Comparison of ENCODE assay signal across 12 cellular contexts in the genomic region with DNA sequence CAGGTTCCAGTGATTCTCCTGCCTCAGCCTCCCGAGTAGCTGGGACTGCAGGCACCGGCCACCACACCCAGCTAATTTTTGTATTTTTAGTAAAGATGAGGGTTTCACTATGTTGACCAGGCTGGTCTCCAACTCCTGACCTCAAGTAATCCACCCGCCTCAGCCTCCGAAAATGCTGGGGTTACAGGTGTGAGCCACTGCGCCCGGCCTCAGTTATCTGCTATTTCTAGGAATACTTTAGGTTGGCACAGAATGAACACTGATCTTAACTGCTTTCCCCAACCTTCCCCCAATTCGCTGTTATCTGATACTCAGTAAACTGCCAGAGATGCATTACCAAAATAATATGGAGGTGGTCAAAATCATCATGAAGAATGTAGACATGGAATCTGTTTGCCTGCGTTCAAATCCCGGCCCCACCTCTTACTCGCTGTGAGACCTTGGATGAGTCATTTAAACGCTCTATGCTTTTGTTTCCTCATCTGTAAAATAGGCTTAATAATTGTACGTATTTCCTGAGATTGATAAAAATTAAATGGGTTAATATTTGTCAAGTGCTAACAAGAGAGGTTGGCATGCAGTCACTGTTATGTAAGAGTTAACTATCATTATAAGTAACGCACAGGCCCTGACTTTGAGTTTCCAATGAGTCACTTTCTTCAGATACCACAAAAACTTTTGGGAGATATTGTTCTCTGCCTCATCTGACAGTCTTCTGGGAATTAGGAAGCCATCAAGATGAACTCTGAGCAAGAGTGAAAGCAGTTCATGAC. TPM values are rescaled to one million over a fixed set of nuclear protein-coding genes. Genes with fewer than 3 reads are reported as not detected.
A peak's percentile ranks its signal among the peaks of the same experiment; 100 is the strongest.
DNase-seq lines count a peak whose midpoint lies in the region; ATAC-seq, FAIRE-seq and TF ChIP-seq lines count a peak whose summit lies in the region.
"Had no signal": no experiment of that assay in that cellular context is flagged by ENCODE, and none has a peak within 500 bp of the region (broad histone marks: within the 10 kb centered on the region; RNA-seq: fewer than 3 reads in every experiment).

No MANE protein-coding gene starts in this region.

- CTCF ChIA-PET in A549 (lab: Yijun Ruan, JAX) = interaction anchor here (0.9 to 3.9 kb wide), 6 partner anchors 11 to 703 kb away, joined by 3 to 16 read pairs (median 4); no protein-coding TSS in a partner anchor

- ATAC-seq in A549 (peak; percentile 22 to 58; a peak in 3 of 6 replicates), HG03565 (IDR thresholded peaks at IDR 0.05; ENCODE audit: unreplicated experiment) (no peak), HG03159 (IDR thresholded peaks at IDR 0.05; ENCODE audit: unreplicated experiment) (no peak)

- no peaks in the 10 kb centered on the region for H3K27me3 ChIP-seq in SU-DHL-6 (ENCODE audit: low read length)
- H3K27me3 ChIP-seq: uterus had no signal

- H3K9me3 ChIP-seq in A549 (peaks cover 11% of the 10 kb centered on the region), SU-DHL-6 (ENCODE audit: insufficient read depth, low read length) (no peaks in the 10 kb centered on the region)
- H3K9me3 ChIP-seq: uterus had no signal

- POLR2A ChIA-PET in A549 (lab: Yijun Ruan, JAX) = interaction anchor here (1.0 kb wide), 1 partner anchor 45 kb away, joined by 4 read pairs; the partner anchor contains the start of gene NCOA3

- WGBS in A549 (ENCODE audit: missing lambda C conversion rate) = 10% methylated on average over 13 of the region's 13 CpGs

- FAIRE-seq in A549 (lab: Jason Lieb, UNC) = peak; percentile 90

- TF ChIP-seq EP300 in A549 (IDR thresholded peaks at IDR 0.05) = peak; percentile 85 to 94

- H3K36me3 ChIP-seq in SU-DHL-6 (ENCODE audit: low read length) = no peaks in the 10 kb centered on the region
- H3K36me3 ChIP-seq: uterus had no signal

- in situ Hi-C loops in GM13977 (cut with MboI; ENCODE audit: low pct_unique_long_range_greater_than_20kb, low sequenced_read_pairs, unreplicated experiment) = no loop called here

- peak overlapping the region; percentile 62; the same call in 1 of the 2 replicates for H3K9ac ChIP-seq in SU-DHL-6 (ENCODE audit: low read length)

- H2AFZ ChIP-seq in SU-DHL-6 (ENCODE audit: low read depth, low read length, severe bottlenecking) = no peak overlapping the region

- no peak for TF ChIP-seq POLR2A in A549 (IDR thresholded peaks at IDR 0.05; ENCODE audit: low read length)

- peaks cover 77% of the 10 kb centered on the region for H3K4me1 ChIP-seq in A549
- H3K4me1 ChIP-seq: uterus had no signal

- no peaks in the 10 kb centered on the region for H3K79me2 ChIP-seq in SU-DHL-6 (ENCODE audit: insufficient read depth, low read length)

- DNase-seq in A549 (ENCODE audit: low read depth in 1 of 2, low spot score in 1 of 2) (peak; percentile 79 to 94), GM03348 (ENCODE audit: low spot score) (peak; percentile 77), fibroblast of gingiva (ENCODE audit: low read depth) (peak; percentile 40), NK-92 (lab: John Stamatoyannopoulos, UW; ENCODE audit: unreplicated experiment) (no peak), GM13977 (ENCODE audit: low spot score) (no peak)
- DNase-seq: COR-L47; effector memory CD4-positive, alpha-beta T cell; H9; uterus had no signal

- H3K4me2 ChIP-seq in A549 (peak overlapping the region; percentile 49), SU-DHL-6 (ENCODE audit: low read depth, low read length, poor library complexity, severe bottlenecking) (no peak overlapping the region)

- peaks cover 65% of the 10 kb centered on the region for H3F3A ChIP-seq in SU-DHL-6 (ENCODE audit: insufficient read depth)

- TF ChIP-seq CTCF in A549 (IDR thresholded peaks at IDR 0.05) (no peak), SU-DHL-6 (IDR thresholded peaks at IDR 0.05; ENCODE audit: insufficient read depth, low read length, poor library complexity, severe bottlenecking) (no peak), GM13977 (IDR thresholded peaks at IDR 0.05; ENCODE audit: extremely low read depth, insufficient read depth, missing control alignments) (no peak)

- H3K9me2 ChIP-seq in SU-DHL-6 (replicated peaks; ENCODE audit: insufficient read depth, low read length) = no peaks in the 10 kb centered on the region

- H3K4me3 ChIP-seq in A549 (no peak overlapping the region), SU-DHL-6 (ENCODE audit: insufficient read depth, low read length, poor library complexity, severe bottlenecking) (no peak overlapping the region)
- H3K4me3 ChIP-seq: uterus had no signal

- peak overlapping the region; percentile 87 to 90 for H3K27ac ChIP-seq in A549
- H3K27ac ChIP-seq in SU-DHL-6 (ENCODE audit: low read depth, low read length) = peak overlapping the region; percentile 95
- H3K27ac ChIP-seq: uterus had no signal

- TF ChIP-seq RAD21 in A549 (conservative IDR thresholded peaks at IDR 0.05 in 1 of 2, IDR thresholded peaks at IDR 0.05 in 1 of 2) = peak in 1 of 2 experiments; percentile 24; a peak in 3 of 5 replicates

- no peaks in the 10 kb centered on the region for H4K20me1 ChIP-seq in SU-DHL-6 (ENCODE audit: low read depth, low read length)

TF ChIP-seq in A549, 52 proteins besides CTCF, POLR2A, EP300 and RAD21 (continues in another document):
- TF ChIP-seq HOXB13 (CRISPR knock-in tag; IDR thresholded peaks at IDR 0.05; ENCODE audit: low read depth) (no peak), HES2 (IDR thresholded peaks at IDR 0.05) (0 out of 2 replicates have a peak, but pooled peaks have one; percentile 41), HEYL (CRISPR knock-in tag; IDR thresholded peaks at IDR 0.05) (no peak), JUNB (IDR thresholded peaks at IDR 0.05) (peak; percentile 90), SREBF2 (IDR thresholded peaks at IDR 0.05) (no peak), TP53 (CRISPR knock-in tag; IDR thresholded peaks at IDR 0.05) (no peak), RCOR1 (IDR thresholded peaks at IDR 0.05; ENCODE audit: low read depth, low read length) (no peak), EHMT2 (IDR thresholded peaks at IDR 0.05; ENCODE audit: low read depth) (no peak), KDM1A (IDR thresholded peaks at IDR 0.05; ENCODE audit: low read depth) (0 out of 2 replicates have a peak, but pooled peaks have one; percentile 49), MYC (IDR thresholded peaks at IDR 0.05; ENCODE audit: borderline replicate concordance, low read length) (no peak), MAFK (IDR thresholded peaks at IDR 0.05; ENCODE audit: partially characterized antibody) (peak; percentile 28), E2F6 (IDR thresholded peaks at IDR 0.05; ENCODE audit: borderline replicate concordance, low read depth) (no peak), HDAC2 (IDR thresholded peaks at IDR 0.05) (no peak), JUN (IDR thresholded peaks at IDR 0.05) (peak; percentile 90 to 93), CBX2 (IDR thresholded peaks at IDR 0.05; ENCODE audit: borderline replicate concordance, low read depth) (no peak), TFCP2L1 (CRISPR knock-in tag; IDR thresholded peaks at IDR 0.05) (no peak), SMC3 (IDR thresholded peaks at IDR 0.05) (peak; percentile 31), GATA3 (IDR thresholded peaks at IDR 0.05; ENCODE audit: borderline replicate concordance) (peak; percentile 96), RNF2 (IDR thresholded peaks at IDR 0.05; ENCODE audit: borderline replicate concordance, low read depth) (no peak), HOXB5 (CRISPR knock-in tag; IDR thresholded peaks at IDR 0.05) (no peak), CEBPB (IDR thresholded peaks at IDR 0.05) (peak; percentile 69 to 94)
- TF ChIP-seq, protein P1, sequence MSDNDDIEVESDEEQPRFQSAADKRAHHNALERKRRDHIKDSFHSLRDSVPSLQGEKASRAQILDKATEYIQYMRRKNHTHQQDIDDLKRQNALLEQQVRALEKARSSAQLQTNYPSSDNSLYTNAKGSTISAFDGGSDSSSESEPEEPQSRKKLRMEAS (IDR thresholded peaks at IDR 0.05) = peak; percentile 80
- TF ChIP-seq, protein P2, sequence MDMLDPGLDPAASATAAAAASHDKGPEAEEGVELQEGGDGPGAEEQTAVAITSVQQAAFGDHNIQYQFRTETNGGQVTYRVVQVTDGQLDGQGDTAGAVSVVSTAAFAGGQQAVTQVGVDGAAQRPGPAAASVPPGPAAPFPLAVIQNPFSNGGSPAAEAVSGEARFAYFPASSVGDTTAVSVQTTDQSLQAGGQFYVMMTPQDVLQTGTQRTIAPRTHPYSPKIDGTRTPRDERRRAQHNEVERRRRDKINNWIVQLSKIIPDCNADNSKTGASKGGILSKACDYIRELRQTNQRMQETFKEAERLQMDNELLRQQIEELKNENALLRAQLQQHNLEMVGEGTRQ (IDR thresholded peaks at IDR 0.05) = no peak
- TF ChIP-seq, protein P3, sequence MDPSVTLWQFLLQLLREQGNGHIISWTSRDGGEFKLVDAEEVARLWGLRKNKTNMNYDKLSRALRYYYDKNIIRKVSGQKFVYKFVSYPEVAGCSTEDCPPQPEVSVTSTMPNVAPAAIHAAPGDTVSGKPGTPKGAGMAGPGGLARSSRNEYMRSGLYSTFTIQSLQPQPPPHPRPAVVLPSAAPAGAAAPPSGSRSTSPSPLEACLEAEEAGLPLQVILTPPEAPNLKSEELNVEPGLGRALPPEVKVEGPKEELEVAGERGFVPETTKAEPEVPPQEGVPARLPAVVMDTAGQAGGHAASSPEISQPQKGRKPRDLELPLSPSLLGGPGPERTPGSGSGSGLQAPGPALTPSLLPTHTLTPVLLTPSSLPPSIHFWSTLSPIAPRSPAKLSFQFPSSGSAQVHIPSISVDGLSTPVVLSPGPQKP (IDR thresholded peaks at IDR 0.05; ENCODE audit: low read depth, low read length) = no peak

RNA-seq across cellular contexts. Expression of gene NCOA3, which starts 44.5 kb away (rescaled TPM):
- polyA plus RNA-seq in A549 (2011; rRNA removed) = 135 and 136 TPM in 2 replicates
- 27.5 and 35.2 TPM in 2 replicates for polyA plus RNA-seq in A549 (2012; cell fraction: cytosol; rRNA removed)
- polyA plus RNA-seq in A549 (2012; cell fraction: nucleus; rRNA removed) = 28.3 and 32.1 TPM in 2 replicates
- 35.8 to 43.4 TPM (median 42.9 TPM) in 3 replicates for polyA plus RNA-seq in A549 (2017; fragmentation: RNase III; extraction: RNeasy Plus Mini Kit Qiagen cat#74134 plus additional on column Dnase treatment)
- 179 and 198 TPM in 2 replicates for polyA minus RNA-seq in A549 (2011; rRNA and poly(A)+ RNA removed)

Comparison
In these comparisons a context has a peak if more than half of its experiments do, and no peak if none do; other contexts are left out.
1. ATAC-seq: peak in A549 (2 of 2); none in HG03565 (single experiment) and HG03159 (single experiment).
2. DNase-seq: peak in A549 (2 of 2), GM03348 (single experiment) and fibroblast of gingiva (single experiment); none in NK-92 (single experiment) and GM13977 (single experiment).